In genomic region chr1:159879977-159880376, GRCh38 we compare ENCODE assay signal across 16 cellular contexts. TPM values are rescaled to one million over a fixed set of nuclear protein-coding genes. Genes with fewer than 3 reads are reported as not detected.
DNase-seq lines count a peak whose midpoint lies in the region; TF ChIP-seq lines count a peak whose summit lies in the region.
"Had no signal": no experiment of that assay in that cellular context is flagged by ENCODE, and none has a peak within 500 bp of the region (broad histone marks: within the 10 kb centered on the region; RNA-seq: fewer than 3 reads in every experiment).

No MANE protein-coding gene starts in this region.

- no peaks in the 10 kb centered on the region for H3K27me3 ChIP-seq in AG04450 (ENCODE audit: control insufficient read depth, insufficient read depth, low read length)
- H3K27me3 ChIP-seq: MG63, right lobe of liver, tibial nerve had no signal

- DNase-seq in AG04450 (ENCODE audit: low read depth, low spot score): peak; percentile 47
- DNase-seq in HPDE6-E6E7 (ENCODE audit: extremely low spot score): peak; percentile 75
- DNase-seq in RPMI8226: peak; percentile 80
- peak; percentile 40 for DNase-seq in fibroblast of the conjunctiva (ENCODE audit: low read depth)
- no peak for DNase-seq in NCI-H82 treated with DMSO at 0.1 percent for 48 hours (lab: John Stamatoyannopoulos, UW; ENCODE audit: unreplicated experiment)
- DNase-seq in NCI-H2029 treated with DMSO at 0.1 percent for 48 hours (lab: John Stamatoyannopoulos, UW): no peak
- DNase-seq in occipital lobe (lab: John Stamatoyannopoulos, UW): no peak
- DNase-seq in NCI-H2107 treated with DMSO at 0.1 percent for 48 hours (lab: John Stamatoyannopoulos, UW; ENCODE audit: unreplicated experiment): no peak
- DNase-seq: activated naive CD8-positive, alpha-beta T cell treated with anti-CD3 and anti-CD28 coated beads, Interleukin-2, amount 50 U/mL, for 24 hours; CD4-positive, CD25-positive, alpha-beta regulatory T cell; MG63; NCI-H69; right lobe of liver; T-helper 2 cell had no signal

- no peak overlapping the region for H3K4me3 ChIP-seq in AG04450 (ENCODE audit: low read depth, low read length)
- H3K4me3 ChIP-seq: GM12878, MG63, right lobe of liver, tibial nerve had no signal

- POLR2A ChIA-PET in AG04450 (lab: Yijun Ruan, JAX): no interaction called here

- peak overlapping the region; percentile 33 for H3K27ac ChIP-seq in AG04450 (ENCODE audit: low read depth, low read length)
- H3K27ac ChIP-seq: right lobe of liver, tibial nerve had no signal

- no peaks in the 10 kb centered on the region for H3K9me3 ChIP-seq in AG04450 (ENCODE audit: control insufficient read depth, insufficient read depth, low read length)
- H3K9me3 ChIP-seq: MG63, right lobe of liver, tibial nerve had no signal

- CTCF ChIA-PET in AG04450 (lab: Charles Lee): interaction anchor here (0.6 to 4.7 kb wide), 6 partner anchors 8 to 205 kb away, joined by 3 to 57 read pairs (median 6); partner anchors contain the start of gene DUSP23

- TF ChIP-seq CTCF in AG04450 (IDR thresholded peaks at IDR 0.05; ENCODE audit: low read depth, low read length): no peak

RNA-seq across cellular contexts. Expression of gene VSIG8, which starts 17.5 kb away (rescaled TPM):
- not detected in 2 replicates for polyA plus RNA-seq in AG04450 (2011; rRNA removed)
- not detected in 2 replicates for polyA minus RNA-seq in AG04450 (2011; rRNA and poly(A)+ RNA removed)
- not detected for total RNA-seq in occipital lobe
- total RNA-seq: CD4-positive, CD25-positive, alpha-beta regulatory T cell; GM12878; right lobe of liver had no signal
- polyA plus RNA-seq: CD4-positive, CD25-positive, alpha-beta regulatory T cell; GM12878 had no signal

RNA-seq across cellular contexts. Expression of gene CFAP45, which starts 20.0 kb away (rescaled TPM):
- polyA plus RNA-seq in AG04450 (2011; rRNA removed): 0.29 and 0.51 TPM in 2 replicates
- 0.35 TPM in 1 of 2 replicates, not detected in the other for polyA minus RNA-seq in AG04450 (2011; rRNA and poly(A)+ RNA removed)
- 0.47 TPM for total RNA-seq in occipital lobe
- total RNA-seq: right lobe of liver had no signal

RNA-seq across cellular contexts. Expression of gene TAGLN2, which starts 45.3 kb away (rescaled TPM):
- 400 and 472 TPM in 2 replicates for polyA plus RNA-seq in AG04450 (2011; rRNA removed)
- polyA minus RNA-seq in AG04450 (2011; rRNA and poly(A)+ RNA removed): 226 and 280 TPM in 2 replicates
- 28.1 TPM for total RNA-seq in occipital lobe

RNA-seq across cellular contexts. Expression of gene SLAMF8, which starts 53.3 kb away (rescaled TPM):
- not detected in 2 replicates for polyA plus RNA-seq in AG04450 (2011; rRNA removed)
- not detected in 2 replicates for polyA minus RNA-seq in AG04450 (2011; rRNA and poly(A)+ RNA removed)
- total RNA-seq in occipital lobe: not detected
- total RNA-seq: CD4-positive, CD25-positive, alpha-beta regulatory T cell had no signal

Comparison
In these comparisons a context has a peak if more than half of its experiments do, and no peak if none do; other contexts are left out.
1. DNase-seq: peak in AG04450 (single experiment), HPDE6-E6E7 (single experiment), RPMI8226 (single experiment) and fibroblast of the conjunctiva (single experiment); none in NCI-H82 treated with DMSO at 0.1 percent for 48 hours (single experiment), NCI-H2029 treated with DMSO at 0.1 percent for 48 hours (single experiment), occipital lobe (single experiment) and NCI-H2107 treated with DMSO at 0.1 percent for 48 hours (single experiment).